Comparison of ENCODE assay signal across 34 cellular contexts in the genomic region with DNA sequence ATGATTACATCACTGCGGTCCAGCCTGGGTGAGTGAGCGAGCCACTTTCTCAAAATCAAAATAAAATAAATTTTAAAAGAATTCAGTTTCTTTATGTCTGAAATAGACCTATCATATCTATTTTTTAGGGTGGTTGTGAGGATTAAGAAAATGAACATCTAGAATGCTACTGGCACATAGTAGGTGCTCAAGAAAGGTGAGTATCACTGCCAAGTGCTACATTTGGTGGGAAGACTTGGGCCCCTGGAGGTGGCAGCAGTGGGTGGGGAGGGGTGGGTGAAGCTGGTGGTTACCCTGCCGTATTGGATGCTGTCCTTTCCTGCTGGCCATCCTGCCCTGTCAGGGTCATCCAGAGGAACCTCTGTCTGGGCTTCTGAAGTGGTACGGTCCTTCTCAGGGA. TPM values are rescaled to one million over a fixed set of nuclear protein-coding genes. Genes with fewer than 3 reads are reported as not detected.
"Had no signal": no experiment of that assay in that cellular context is flagged by ENCODE, and none has a peak within 500 bp of the region (broad histone marks: within the 10 kb centered on the region; RNA-seq: fewer than 3 reads in every experiment).

No MANE protein-coding gene starts in this region.

- H3K4me3 ChIP-seq: adrenal gland, body of pancreas, breast epithelium had no signal

- ATAC-seq: activated T-cell treated with anti-CD3 and anti-CD28 coated beads, Interleukin-2, amount 50 U/mL, for 4 hours; body of pancreas had no signal

- H3K36me3 ChIP-seq: adrenal gland, brain microvascular endothelial cell, breast epithelium had no signal

- H3K27ac ChIP-seq: adrenal gland, body of pancreas, brain microvascular endothelial cell, breast epithelium, VCaP had no signal

- H3K27me3 ChIP-seq: adrenal gland, body of pancreas, brain microvascular endothelial cell, breast epithelium had no signal

- FAIRE-seq: astrocyte, TTC549 had no signal

- H3K4me1 ChIP-seq: adrenal gland, body of pancreas, breast epithelium had no signal

- DNase-seq: activated B cell treated with CpG ODN at 0.5 μM for 24 hours; activated CD4-positive, alpha-beta memory T cell treated with anti-CD3 and anti-CD28 coated beads for 36 hours; activated CD4-positive, alpha-beta T cell treated with anti-CD3 and anti-CD28 coated beads for 4 hours; activated CD4-positive, alpha-beta T cell treated with anti-CD3 and anti-CD28 coated beads, Interleukin-2, amount 10 ng/mL, durations not matched to agents 24 days and 14 days; activated CD4-positive, alpha-beta T cell treated with anti-CD3 and anti-CD28 coated beads, Interleukin-2, amount 50 U/mL, for 1 hour; activated CD4-positive, alpha-beta T cell treated with anti-CD3 and anti-CD28 coated beads, Interleukin-2, amount 50 U/mL, for 4 hours; activated CD4-positive, CD25-positive, alpha-beta regulatory T cell treated with anti-CD3 and anti-CD28 coated beads, Interleukin-2, amount 50 U/mL, for 72 hours; activated CD8-positive, alpha-beta memory T cell treated with anti-CD3 and anti-CD28 coated beads, Interleukin-2, amount 50 U/mL, for 4 hours; activated CD8-positive, alpha-beta T cell treated with anti-CD3 and anti-CD28 coated beads for 36 hours; activated effector memory CD4-positive, alpha-beta T cell treated with anti-CD3 and anti-CD28 coated beads, Interleukin-2, amount 50 U/mL, for 16 hours; activated gamma-delta T cell treated with Interleukin-2 at 50 U/mL for 16 hours; activated naive CD4-positive, alpha-beta T cell; activated naive CD4-positive, alpha-beta T cell treated with anti-CD3 and anti-CD28 coated beads for 36 hours; activated naive CD4-positive, alpha-beta T cell treated with anti-CD3 and anti-CD28 coated beads, Interleukin-2, amount 50 U/mL, for 16 hours; activated naive CD8-positive, alpha-beta T cell treated with anti-CD3 and anti-CD28 coated beads for 36 hours; activated T-cell treated with anti-CD3 and anti-CD28 coated beads for 4 hours; activated T-cell treated with anti-CD3 and anti-CD28 coated beads, Interleukin-2, amount 50 U/mL, for 1 hour; activated T-cell treated with anti-CD3 and anti-CD28 coated beads, Interleukin-2, amount 50 U/mL, for 4 hours; activated T-cell treated with anti-CD3 and anti-CD28 coated beads, Interleukin-2, amount 50 U/mL, for 72 hours; adrenal gland; amniotic stem cell; body of pancreas; brain microvascular endothelial cell; central memory CD4-positive, alpha-beta T cell; T-helper 1 cell; T-helper 2 cell; T-helper 9 cell had no signal

- H3K9me3 ChIP-seq: adrenal gland, body of pancreas, breast epithelium had no signal

RNA-seq across cellular contexts. Expression of a gene that starts 50.3 kb away (rescaled TPM):
- total RNA-seq: activated B cell treated with CpG ODN at 0.5 μM for 24 hours; activated CD4-positive, alpha-beta memory T cell treated with anti-CD3 and anti-CD28 coated beads for 36 hours; activated CD4-positive, alpha-beta T cell treated with anti-CD3 and anti-CD28 coated beads, Interleukin-2, amount 10 ng/mL, durations not matched to agents 24 days and 14 days; activated CD8-positive, alpha-beta memory T cell treated with anti-CD3 and anti-CD28 coated beads for 36 hours; activated CD8-positive, alpha-beta T cell treated with anti-CD3 and anti-CD28 coated beads for 36 hours; activated naive CD4-positive, alpha-beta T cell treated with anti-CD3 and anti-CD28 coated beads for 36 hours; activated naive CD4-positive, alpha-beta T cell treated with anti-CD3 and anti-CD28 coated beads, Interleukin-2, amount 50 U/mL, for 72 hours; activated naive CD8-positive, alpha-beta T cell treated with anti-CD3 and anti-CD28 coated beads for 36 hours; activated T-cell treated with anti-CD3 and anti-CD28 coated beads, Interleukin-2, amount 50 U/mL, for 4 hours; activated T-cell treated with anti-CD3 and anti-CD28 coated beads, Interleukin-2, amount 50 U/mL, for 72 hours; activated T-helper 1 cell treated with anti-CD3 and anti-CD28 coated beads, Interleukin-12 subunit alpha, Interleukin-12 subunit beta, Interleukin-2, Interleukin-4 antibody, amounts not matched to agents 30 ng/mL and 10 ng/mL and 1 ng/mL, durations not matched to agents 14 hours and 24 hours and 36 hours had no signal
